6 cellular contexts compared by ENCODE assay signal in the genomic region with DNA sequence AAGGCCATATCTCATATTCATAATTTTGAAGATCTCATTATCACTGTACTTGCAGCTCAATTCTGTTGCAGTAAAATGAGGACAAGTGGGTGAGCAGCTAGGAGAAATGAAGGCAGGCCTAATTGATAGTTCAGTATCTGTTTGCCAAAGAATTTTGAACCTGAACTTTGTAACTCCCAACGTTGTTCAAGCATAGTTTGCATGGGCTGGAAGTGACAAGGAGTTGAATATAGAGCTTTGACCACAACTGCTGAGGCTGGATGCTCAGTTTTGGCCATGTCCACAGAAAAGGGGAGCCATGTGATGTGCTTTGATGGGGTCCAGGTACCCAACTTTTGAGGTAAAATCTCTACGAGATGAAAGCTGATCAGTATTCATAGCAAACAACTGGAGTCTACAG.
"Had no signal": no experiment of that assay in that cellular context is flagged by ENCODE, and none has a peak within 500 bp of the region (broad histone marks: within the 10 kb centered on the region; RNA-seq: fewer than 3 reads in every experiment).

No MANE protein-coding gene starts in this region.

- FAIRE-seq: HTR-8/SVneo, K562 had no signal

- H3K27ac ChIP-seq: HL-60 had no signal

- H3K4me3 ChIP-seq: K562 had no signal

- ATAC-seq: K562 had no signal

- DNase-seq: IMR-90, KBM-7, KG1 had no signal
